8 cellular contexts compared by ENCODE assay signal in genomic region chr19:29665215-29665825, GRCh38. TPM values are rescaled to one million over a fixed set of nuclear protein-coding genes. Genes with fewer than 3 reads are reported as not detected.
DNase-seq lines count a peak whose midpoint lies in the region; ATAC-seq and TF ChIP-seq lines count a peak whose summit lies in the region.

TSS of gene PLEKHF1 (plus strand) at chr19:29665461. CDS start at chr19:29673840, 8,379 bp downstream.

- H2BK20ac ChIP-seq in IMR-90 (ENCODE audit: low read depth, low read length) = peak within 1 kb of the TSS; percentile 53; the same call in 1 of the 2 replicates

- ATAC-seq in GM21529 (IDR thresholded peaks at IDR 0.05; ENCODE audit: unreplicated experiment) = peak; percentile 88
- peak; percentile 87 for ATAC-seq in IMR-90 (ENCODE audit: low read depth)
- peak; percentile 90 for ATAC-seq in gastroesophageal sphincter

- peak within 1 kb of the TSS; percentile 55 for H4K91ac ChIP-seq in IMR-90 (ENCODE audit: insufficient read depth, low read depth, low read length)

- no peak for TF ChIP-seq RAD21 in IMR-90 (IDR thresholded peaks at IDR 0.05; ENCODE audit: low read length)

- H3K9me3 ChIP-seq in IMR-90 (ENCODE audit: control insufficient read depth, insufficient read depth, low read length) (no peaks in the 10 kb centered on the region), gastroesophageal sphincter (no peaks in the 10 kb centered on the region), neutrophil (no peaks in the 10 kb centered on the region)

- CTCF ChIA-PET in IMR-90 (lab: Yijun Ruan, JAX) = interaction anchor here (0.7 to 1.1 kb wide), 3 partner anchors 20 to 362 kb away, joined by 3 read pairs; no protein-coding TSS in a partner anchor

- no peaks in the 10 kb centered on the region for H3K27me3 ChIP-seq in IMR-90 (ENCODE audit: control insufficient read depth, insufficient read depth, low read length)
- H3K27me3 ChIP-seq in gastroesophageal sphincter = no peaks in the 10 kb centered on the region
- peaks cover 62% of the 10 kb centered on the region for H3K27me3 ChIP-seq in neutrophil

- H2BK120ac ChIP-seq in IMR-90 (ENCODE audit: low read depth, low read length) = peak within 1 kb of the TSS; percentile 97

- no TSS peak for BruUV-seq in IMR-90 (replicated peaks; lab: Mats Ljungman, UMichigan)

- H3K4ac ChIP-seq in IMR-90 (ENCODE audit: low read depth, low read length) = peak within 1 kb of the TSS; percentile 95

- 0% methylated on average over 21 of the region's 75 CpGs; no CpG with 5 or more reads in 1 of the 2 experiments for WGBS in IMR-90 (ENCODE audit: extremely low coverage in 2 of 2, insufficient read length in 1 of 2), 2 experiments
- no CpG with 5 or more reads among the region's 75 CpGs for WGBS in gastroesophageal sphincter (ENCODE audit: low coverage in 1 of 2), 2 donors

- H2AFZ ChIP-seq in IMR-90 (replicated peaks; ENCODE audit: low read length, poor library complexity) = peak within 1 kb of the TSS; percentile 96

- peak within 1 kb of the TSS in 1 of 2 experiments; percentile 98; a peak in 1 of 4 replicates for H4K8ac ChIP-seq in IMR-90 (ENCODE audit: low read depth in 2 of 2, low read length in 2 of 2)

- H2AK9ac ChIP-seq in IMR-90 (replicated peaks; ENCODE audit: low read depth, low read length, poor library complexity) = peak within 1 kb of the TSS; percentile 95

- intact Hi-C loops in IMR-90 (cut with micrococcal nuclease) = no loop called here

- peak within 1 kb of the TSS; percentile 90 for H3K4me3 ChIP-seq in IMR-90 (ENCODE audit: insufficient read depth, low read depth, low read length)
- H3K4me3 ChIP-seq in gastroesophageal sphincter = peak within 1 kb of the TSS; percentile 82 to 92
- H3K4me3 ChIP-seq in neutrophil (ENCODE audit: low read depth in 1 of 2, low read length in 1 of 2) = peak within 1 kb of the TSS; percentile 63 to 69

- TF ChIP-seq CTCF in IMR-90 (conservative IDR thresholded peaks at IDR 0.05; ENCODE audit: low read depth, low read length) = no peak
- TF ChIP-seq CTCF in gastroesophageal sphincter (IDR thresholded peaks at IDR 0.05) = no peak
- TF ChIP-seq CTCF in neutrophil (IDR thresholded peaks at IDR 0.05) = no peak

- peaks cover 12% of the 10 kb centered on the region for H3K9me1 ChIP-seq in IMR-90 (ENCODE audit: insufficient read depth, low read length)

- H3K36me3 ChIP-seq in IMR-90 (ENCODE audit: control insufficient read depth, insufficient read depth, low read length) = no peaks in the 10 kb centered on the region
- H3K36me3 ChIP-seq in gastroesophageal sphincter = no peaks in the 10 kb centered on the region
- H3K36me3 ChIP-seq in neutrophil = no peaks in the 10 kb centered on the region

- no peak within 1 kb of the TSS; the same call in 1 of the 2 replicates for H3K18ac ChIP-seq in IMR-90 (ENCODE audit: low read depth, low read length)

- peaks cover 22% of the 10 kb centered on the region for H4K20me1 ChIP-seq in IMR-90 (ENCODE audit: insufficient read depth, low read length)

- no peak for TF ChIP-seq EP300 in gastroesophageal sphincter (IDR thresholded peaks at IDR 0.05)

- in situ Hi-C loops in IMR-90 (cut with MboI; ENCODE audit: low sequenced_read_pairs) = no loop called here
- in situ Hi-C loops in SK-MEL-5 (cut with HindIII; ENCODE audit: low pct_unique_long_range_greater_than_20kb, low sequenced_read_pairs) = no loop called here

- H3K4me1 ChIP-seq in IMR-90 (ENCODE audit: control insufficient read depth, insufficient read depth, low read length) (peaks cover 27% of the 10 kb centered on the region), gastroesophageal sphincter (peaks cover 4 to 94% (median 47%) of the 10 kb centered on the region in 3 donors), neutrophil (ENCODE audit: control insufficient read depth in 1 of 2, insufficient read depth in 1 of 2, low read depth in 1 of 2, low read length in 1 of 2) (peaks cover 12 to 14% of the 10 kb centered on the region in 2 experiments)

- peaks cover 10 to 50% of the 10 kb centered on the region in 2 experiments; a peak in 2 of 4 replicates for H3K79me1 ChIP-seq in IMR-90 (ENCODE audit: low read depth in 1 of 2, low read length in 2 of 2)

- peak within 1 kb of the TSS; percentile 76; the same call in 1 of the 2 replicates for H2AK5ac ChIP-seq in IMR-90 (ENCODE audit: low read depth, low read length)

- H3K4me2 ChIP-seq in IMR-90 (ENCODE audit: low read depth, low read length) = peak within 1 kb of the TSS; percentile 95

- H3K27ac ChIP-seq in IMR-90 (ENCODE audit: insufficient read depth, low read length) (peak within 1 kb of the TSS; percentile 84), gastroesophageal sphincter (peak within 1 kb of the TSS; percentile 74 to 94 (median 92)), neutrophil (no peak within 1 kb of the TSS), substantia nigra (ENCODE audit: low read depth, low read length, poor library complexity, severe bottlenecking) (peak within 1 kb of the TSS; percentile 89)

- H4K5ac ChIP-seq in IMR-90 (ENCODE audit: low read depth, low read length) = peak within 1 kb of the TSS; percentile 11; the same call in 1 of the 2 replicates

- peak within 1 kb of the TSS; percentile 66 for H3K9ac ChIP-seq in IMR-90 (ENCODE audit: low read depth, low read length)

- H2BK5ac ChIP-seq in IMR-90 (ENCODE audit: low read depth, low read length, poor library complexity, severe bottlenecking) = peak within 1 kb of the TSS; percentile 67

- POLR2A ChIA-PET in IMR-90 (lab: Charles Lee; ENCODE audit: unreplicated experiment) = interaction anchor here (0.6 kb wide), 1 partner anchor 49 kb away, joined by 3 read pairs; no protein-coding TSS in a partner anchor

- 0 out of 2 replicates have a peak, but pooled peaks have one; percentile 26 for TF ChIP-seq POLR2A in IMR-90 (IDR thresholded peaks at IDR 0.05; ENCODE audit: low read depth, low read length)
- TF ChIP-seq POLR2A in gastroesophageal sphincter (IDR thresholded peaks at IDR 0.05) = peak; percentile 54 to 81

- peak within 1 kb of the TSS; percentile 7; the same call in 1 of the 3 replicates for H2BK15ac ChIP-seq in IMR-90 (ENCODE audit: low read depth, low read length)

- dilution Hi-C loops in IMR-90 (cut with HindIII; ENCODE audit: low sequenced_read_pairs, unreplicated experiment) = no loop called here

- H3K14ac ChIP-seq in IMR-90 (replicated peaks; ENCODE audit: low read depth, low read length) = peak within 1 kb of the TSS; percentile 82

- DNase-seq in EL = peak; percentile 79
- peak; percentile 59 for DNase-seq in IMR-90
- peak; percentile 75 for DNase-seq in SK-MEL-5 (ENCODE audit: low read depth, low spot score)
- peak; percentile 41 to 74 (median 62) for DNase-seq in activated naive CD4-positive, alpha-beta T cell (lab: John Stamatoyannopoulos, UW)
- DNase-seq in substantia nigra (lab: John Stamatoyannopoulos, UW) = peak; percentile 46 to 96 (median 84)

- peak within 1 kb of the TSS; percentile 84 for H3K23ac ChIP-seq in IMR-90 (ENCODE audit: low read depth, low read length)

- no peak within 1 kb of the TSS; the same call in 1 of the 2 replicates for H3K56ac ChIP-seq in IMR-90 (ENCODE audit: extremely low read depth, insufficient read depth, low read length)

TF ChIP-seq in IMR-90, 13 proteins besides CTCF, POLR2A, EP300 and RAD21:
- TF ChIP-seq BHLHE40 (IDR thresholded peaks at IDR 0.05; ENCODE audit: low read depth, low read length) (no peak), NFE2L2 (IDR thresholded peaks at IDR 0.05; ENCODE audit: low read depth, low read length) (no peak), MAZ (IDR thresholded peaks at IDR 0.05; ENCODE audit: borderline replicate concordance, low read depth, low read length) (peak; percentile 60; the same call in 1 of the 2 replicates), MXI1 (IDR thresholded peaks at IDR 0.05; ENCODE audit: borderline replicate concordance, low read depth, low read length) (0 out of 2 replicates have a peak, but pooled peaks have one; percentile 46), CHD1 (IDR thresholded peaks at IDR 0.05; ENCODE audit: low read depth, low read length) (no peak), SMC3 (IDR thresholded peaks at IDR 0.05; ENCODE audit: low read depth, low read length) (no peak), RCOR1 (IDR thresholded peaks at IDR 0.05; ENCODE audit: insufficient replicate concordance, low read length) (no peak), ELK1 (IDR thresholded peaks at IDR 0.05; ENCODE audit: borderline replicate concordance, low read depth, low read length) (no peak), RFX5 (IDR thresholded peaks at IDR 0.05; ENCODE audit: low read depth, low read length) (no peak), MAFK (IDR thresholded peaks at IDR 0.05; ENCODE audit: low read depth, low read length) (no peak), CEBPB (IDR thresholded peaks at IDR 0.05; ENCODE audit: low read depth, low read length) (no peak), USF2 (IDR thresholded peaks at IDR 0.05; ENCODE audit: low read depth, low read length) (no peak), FOS (IDR thresholded peaks at IDR 0.05; ENCODE audit: low read depth, low read length) (no peak)

RNA-seq across cellular contexts. Expression of gene PLEKHF1, which starts in this region (rescaled TPM):
- total RNA-seq in IMR-90 (2012; rRNA removed) (4.7 and 5.0 TPM in 2 replicates), gastroesophageal sphincter (10 to 100 TPM; 28.6 to 49.1 (median 38.8) TPM)
- 6.6 and 7.2 TPM in 2 replicates for polyA plus RNA-seq in IMR-90 (2012; rRNA removed)
- polyA plus RNA-seq in IMR-90 (2012; cell fraction: cytosol; rRNA removed) = 7.0 and 12.9 TPM in 2 replicates
- 10.8 and 25.4 TPM in 2 replicates for polyA plus RNA-seq in IMR-90 (2012; cell fraction: nucleus; rRNA removed; ENCODE audit: low replicate concordance)
- total RNA-seq in SK-MEL-5 (2014; rRNA removed; shearing (Covaris generic)) = 12.6 and 13.9 TPM in 2 replicates
- 27.3 and 27.5 TPM in 2 replicates for polyA plus RNA-seq in SK-MEL-5 (2015; cell fraction: cytosol; rRNA removed)
- 17.7 and 28.5 TPM in 2 replicates for polyA plus RNA-seq in SK-MEL-5 (2015; cell fraction: nucleus; rRNA removed)
